Comparison of ENCODE assay signal across 8 cellular contexts in the genomic region with DNA sequence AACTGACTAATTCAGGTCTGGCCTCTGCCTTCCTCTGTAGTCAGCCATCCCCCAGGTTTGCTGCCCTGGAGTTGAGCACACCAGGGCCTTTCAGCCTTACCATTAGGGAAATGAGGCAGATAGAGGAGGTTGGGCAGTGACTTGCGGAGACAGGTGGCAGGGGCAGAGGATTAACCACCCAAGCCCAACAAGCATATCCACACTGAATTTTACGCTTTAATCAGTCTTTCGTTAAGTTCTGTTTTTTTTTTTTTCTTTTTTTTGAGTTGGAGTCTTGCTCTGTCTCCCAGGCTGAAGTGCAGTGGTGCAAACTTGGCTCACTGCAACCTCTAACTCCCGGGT.
A peak's percentile ranks its signal among the peaks of the same experiment; 100 is the strongest.
DNase-seq lines count a peak whose midpoint lies in the region; ATAC-seq and TF ChIP-seq lines count a peak whose summit lies in the region.

No MANE protein-coding gene starts in this region.

- H3K36me3 Mint-ChIP-seq in CD4-positive, alpha-beta memory T cell = peaks cover 3 to 51% of the 10 kb centered on the region in 2 donors
- peaks cover 34% of the 10 kb centered on the region for H3K36me3 Mint-ChIP-seq in activated T-helper 2 cell treated with anti-CD3 and anti-CD28 coated beads, Interferon-gamma antibody, Interleukin-2, Interleukin-4, amounts not matched to agents 10 μg/mL and 5 μg/mL and 100 μg/mL, durations not matched to agents 14 hours and 24 hours and 36 hours (ENCODE audit: low read depth)

- H3K27ac ChIP-seq in CD4-positive, alpha-beta memory T cell (ENCODE audit: low read depth, low read length) = peak overlapping the region; percentile 71
- peak overlapping the region in 3 of 4 donors; percentile 45 to 66 (median 59) for H3K27ac ChIP-seq in upper lobe of left lung

- H3K4me1 ChIP-seq in CD4-positive, alpha-beta memory T cell (ENCODE audit: insufficient read depth, low read length) = peaks cover 99% of the 10 kb centered on the region
- peaks cover 20 to 43% (median 36%) of the 10 kb centered on the region in 4 donors for H3K4me1 ChIP-seq in upper lobe of left lung

- peak overlapping the region in 7 of 8 donors; percentile 97 to 100 (median 100) for H3K4me3 Mint-ChIP-seq in CD4-positive, alpha-beta memory T cell
- H3K4me3 Mint-ChIP-seq in activated T-helper 2 cell treated with anti-CD3 and anti-CD28 coated beads, Interferon-gamma antibody, Interleukin-2, Interleukin-4, amounts not matched to agents 10 μg/mL and 5 μg/mL and 100 μg/mL, durations not matched to agents 14 hours and 24 hours and 36 hours (ENCODE audit: low read depth) = peak overlapping the region; percentile 17

- peak overlapping the region; percentile 90 to 99 (median 96) for H3K27ac Mint-ChIP-seq in CD4-positive, alpha-beta memory T cell
- H3K27ac Mint-ChIP-seq in activated T-helper 2 cell treated with anti-CD3 and anti-CD28 coated beads, Interferon-gamma antibody, Interleukin-2, Interleukin-4, amounts not matched to agents 10 μg/mL and 5 μg/mL and 100 μg/mL, durations not matched to agents 14 hours and 24 hours and 36 hours = peak overlapping the region; percentile 92

- WGBS in upper lobe of left lung, 2 donors = 80 to 93% methylated on average over 4 of the region's 4 CpGs

- peaks cover 83 to 100% (median 94%) of the 10 kb centered on the region in 4 donors for H3K4me1 Mint-ChIP-seq in CD4-positive, alpha-beta memory T cell
- peaks cover 91% of the 10 kb centered on the region for H3K4me1 Mint-ChIP-seq in activated T-helper 2 cell treated with anti-CD3 and anti-CD28 coated beads, Interferon-gamma antibody, Interleukin-2, Interleukin-4, amounts not matched to agents 10 μg/mL and 5 μg/mL and 100 μg/mL, durations not matched to agents 14 hours and 24 hours and 36 hours (ENCODE audit: low read depth)

- H3K9me3 Mint-ChIP-seq in CD4-positive, alpha-beta memory T cell = peaks cover 0 to 6% (median 1%) of the 10 kb centered on the region in 8 donors
- H3K9me3 Mint-ChIP-seq in activated T-helper 2 cell treated with anti-CD3 and anti-CD28 coated beads, Interferon-gamma antibody, Interleukin-2, Interleukin-4, amounts not matched to agents 10 μg/mL and 5 μg/mL and 100 μg/mL, durations not matched to agents 14 hours and 24 hours and 36 hours = no peaks in the 10 kb centered on the region

- ATAC-seq in HG03460 (IDR thresholded peaks at IDR 0.05; ENCODE audit: unreplicated experiment) (peak; percentile 82), upper lobe of left lung (ENCODE audit: low FRiP score in 2 of 2) (no peak)

- intact Hi-C loops in CD4-positive, alpha-beta memory T cell (cut with micrococcal nuclease) = no loop called here
- intact Hi-C loops in activated T-helper 2 cell treated with anti-CD3 and anti-CD28 coated beads, Interferon-gamma antibody, Interleukin-2, Interleukin-4, amounts not matched to agents 10 μg/mL and 5 μg/mL and 100 μg/mL, durations not matched to agents 14 hours and 24 hours and 36 hours (cut with micrococcal nuclease) = loop anchor here (2.0 kb wide), 2 partner anchors 33 to 121 kb away; no protein-coding TSS in a partner anchor

- in situ Hi-C loops in GM13976 (cut with MboI; ENCODE audit: low sequenced_read_pairs, unreplicated experiment) = no loop called here

- H3K27me3 Mint-ChIP-seq in CD4-positive, alpha-beta memory T cell = peaks cover 0 to 2% of the 10 kb centered on the region in 2 donors
- no peaks in the 10 kb centered on the region for H3K27me3 Mint-ChIP-seq in activated T-helper 2 cell treated with anti-CD3 and anti-CD28 coated beads, Interferon-gamma antibody, Interleukin-2, Interleukin-4, amounts not matched to agents 10 μg/mL and 5 μg/mL and 100 μg/mL, durations not matched to agents 14 hours and 24 hours and 36 hours (ENCODE audit: low read depth)

- no peak for TF ChIP-seq CTCF in GM20000 (IDR thresholded peaks at IDR 0.05; ENCODE audit: extremely low read depth, missing control alignments)
- TF ChIP-seq CTCF in upper lobe of left lung (IDR thresholded peaks at IDR 0.05) = no peak
- TF ChIP-seq CTCF in GM13976 (IDR thresholded peaks at IDR 0.05; ENCODE audit: borderline replicate concordance, control extremely low read depth, extremely low read depth, insufficient read depth, missing control alignments) = no peak

- H3K27me3 ChIP-seq in CD4-positive, alpha-beta memory T cell (ENCODE audit: insufficient read depth, low read length) = no peaks in the 10 kb centered on the region
- no peaks in the 10 kb centered on the region for H3K27me3 ChIP-seq in upper lobe of left lung

- H3K36me3 ChIP-seq in CD4-positive, alpha-beta memory T cell (ENCODE audit: insufficient read depth, low read length) = no peaks in the 10 kb centered on the region
- no peaks in the 10 kb centered on the region for H3K36me3 ChIP-seq in upper lobe of left lung

- POLR2A ChIA-PET in CD4-positive, alpha-beta memory T cell (lab: Charles Lee; ENCODE audit: partially characterized antibody) = interaction anchor here (1.4 to 16.4 kb wide), 6 partner anchors 8 to 58 kb away, joined by 12 to 357 read pairs (median 98); no protein-coding TSS in a partner anchor

- TF ChIP-seq POLR2A in upper lobe of left lung (IDR thresholded peaks at IDR 0.05) = no peak

- CTCF ChIA-PET in CD4-positive, alpha-beta memory T cell (lab: Charles Lee; ENCODE audit: partially characterized antibody) = interaction anchor here (1.0 to 1.6 kb wide), 8 partner anchors 10 to 136 kb away, joined by 3 to 7 read pairs (median 3); no protein-coding TSS in a partner anchor

- no peak for DNase-seq in CD4-positive, alpha-beta memory T cell
- peak; percentile 38 for DNase-seq in GM20000 (ENCODE audit: low spot score)
- DNase-seq in activated T-helper 2 cell treated with anti-CD3 and anti-CD28 coated beads, Interferon-gamma antibody, Interleukin-2, Interleukin-4, amounts not matched to agents 10 μg/mL and 5 μg/mL and 100 μg/mL, durations not matched to agents 14 hours and 24 hours and 36 hours (ENCODE audit: low spot score) = no peak
- no peak for DNase-seq in upper lobe of left lung
- DNase-seq in GM13976 (ENCODE audit: low spot score) = no peak
- DNase-seq in NCI-H2196 treated with DMSO at 0.1 percent for 48 hours (lab: John Stamatoyannopoulos, UW; ENCODE audit: unreplicated experiment) = no peak
- DNase-seq in activated gamma-delta T cell treated with Interleukin-2 at 50 U/mL for 16 hours = no peak

- no peak for TF ChIP-seq EP300 in upper lobe of left lung (IDR thresholded peaks at IDR 0.05)

- no peaks in the 10 kb centered on the region for H3K9me3 ChIP-seq in CD4-positive, alpha-beta memory T cell (ENCODE audit: control insufficient read depth in 1 of 2, low read length in 2 of 2)
- no peaks in the 10 kb centered on the region for H3K9me3 ChIP-seq in upper lobe of left lung

- H3K4me3 ChIP-seq in CD4-positive, alpha-beta memory T cell (ENCODE audit: low read length in 2 of 2) = peak overlapping the region in 1 of 2 donors; percentile 32
- H3K4me3 ChIP-seq in upper lobe of left lung = no peak overlapping the region
